In genomic region chr10:119251315-119251708, GRCh38 we compare ENCODE assay signal across 12 cellular contexts. TPM values are rescaled to one million over a fixed set of nuclear protein-coding genes. Genes with fewer than 3 reads are reported as not detected.
DNase-seq lines count a peak whose midpoint lies in the region; ATAC-seq and TF ChIP-seq lines count a peak whose summit lies in the region.
"Had no signal": no experiment of that assay in that cellular context is flagged by ENCODE, and none has a peak within 500 bp of the region (broad histone marks: within the 10 kb centered on the region; RNA-seq: fewer than 3 reads in every experiment).

No MANE protein-coding gene starts in this region.

- H3K9me3 Mint-ChIP-seq in HFFc6 (no peaks in the 10 kb centered on the region), brain (peaks cover 0 to 2% (median 0%) of the 10 kb centered on the region in 5 experiments)
- H3K9me3 Mint-ChIP-seq: immature natural killer cell had no signal

- TF ChIP-seq POLR2A in right lobe of liver (IDR thresholded peaks at IDR 0.05), result no peak

- H3K27ac ChIP-seq in right lobe of liver (peak overlapping the region; percentile 37 to 100 (median 97)), thoracic aorta (peak overlapping the region; percentile 92)

- H3K36me3 ChIP-seq in right lobe of liver (no peaks in the 10 kb centered on the region), thoracic aorta (no peaks in the 10 kb centered on the region)

- peaks cover 0 to 34% (median 14%) of the 10 kb centered on the region in 4 donors for H3K4me1 ChIP-seq in right lobe of liver
- H3K4me1 ChIP-seq in thoracic aorta (ENCODE audit: control insufficient read depth in 1 of 2, low read depth in 2 of 2), result peaks cover 60 to 89% of the 10 kb centered on the region in 2 donors

- intact Hi-C loops in right lobe of liver (cut with DNase I), result no loop called here

- H3K27me3 Mint-ChIP-seq in HFFc6 (ENCODE audit: insufficient read depth) (no peaks in the 10 kb centered on the region; the same call in 1 of the 2 replicates), brain (no peaks in the 10 kb centered on the region)

- H3K4me3 ChIP-seq in right lobe of liver, result no peak overlapping the region
- H3K4me3 ChIP-seq in thoracic aorta, result no peak overlapping the region

- H3K27ac Mint-ChIP-seq in HFFc6 (peak overlapping the region; percentile 88), brain (peak overlapping the region in 3 of 5 experiments; percentile 39 to 78 (median 70))

- TF ChIP-seq CTCF in HFFc6 (IDR thresholded peaks at IDR 0.05) (no peak), brain (conservative IDR thresholded peaks at IDR 0.05) (no peak), right lobe of liver (IDR thresholded peaks at IDR 0.05) (no peak), thoracic aorta (IDR thresholded peaks at IDR 0.05) (no peak)

- H3K9me3 ChIP-seq in right lobe of liver (no peaks in the 10 kb centered on the region), thoracic aorta (no peaks in the 10 kb centered on the region)

- 65% methylated on average over 7 of the region's 7 CpGs for WGBS in right lobe of liver (ENCODE audit: insufficient coverage, low coverage, low lambda C conversion rate, missing lambda C conversion rate)

- no peaks in the 10 kb centered on the region for H3K36me3 Mint-ChIP-seq in HFFc6 (ENCODE audit: low read depth)
- H3K36me3 Mint-ChIP-seq in brain, result no peaks in the 10 kb centered on the region

- no peaks in the 10 kb centered on the region for H3K27me3 ChIP-seq in right lobe of liver
- no peaks in the 10 kb centered on the region for H3K27me3 ChIP-seq in thoracic aorta (replicated peaks; ENCODE audit: insufficient read depth)

- DNase-seq in HFFc6 (peak; percentile 55), right lobe of liver (no peak), thoracic aorta (ENCODE audit: low spot score) (no peak), NCI-H1694 (lab: John Stamatoyannopoulos, UW) (no peak)
- DNase-seq: activated CD8-positive, alpha-beta memory T cell treated with anti-CD3 and anti-CD28 coated beads, Interleukin-2, amount 50 U/mL, for 48 hours; cortex of kidney; immature natural killer cell; NCI-H524 treated with DMSO at 0.1 percent for 48 hours had no signal

- H3K4me1 Mint-ChIP-seq in HFFc6 (ENCODE audit: low read depth) (peaks cover 80% of the 10 kb centered on the region), brain (peaks cover 58% of the 10 kb centered on the region)

- ATAC-seq in right lobe of liver (no peak), thoracic aorta (ENCODE audit: insufficient number of reproducible peaks, low FRiP score, low read depth) (no peak), HG03280 (IDR thresholded peaks at IDR 0.05; ENCODE audit: unreplicated experiment) (no peak), GM21515 (IDR thresholded peaks at IDR 0.05; ENCODE audit: unreplicated experiment) (no peak), HG03565 (IDR thresholded peaks at IDR 0.05; ENCODE audit: unreplicated experiment) (no peak)

- peak overlapping the region; percentile 76 for H3K4me3 Mint-ChIP-seq in HFFc6
- no peak overlapping the region for H3K4me3 Mint-ChIP-seq in brain
- H3K4me3 Mint-ChIP-seq: immature natural killer cell had no signal

RNA-seq across cellular contexts. Expression of gene GRK5, which starts 43.9 kb away (rescaled TPM):
- total RNA-seq in HFFc6 (2021; fragmentation: NEBNext Ultra II Directional; extraction: Animal tissue kit (Norgen Biotek cat#: 25700)), result 10 to 100 TPM in 4 of 6 experiments, 1 to 10 TPM in 2; 9.7 to 16.8 (median 15.9) TPM
- polyA plus RNA-seq in brain (ENCODE audit: insufficient read depth, low read depth, low replicate concordance), result 5.4 TPM
- total RNA-seq in right lobe of liver, result 10 to 100 TPM in 1 of 6 experiments, 1 to 10 TPM in 5; 5.9 to 11.5 (median 7.9) TPM
- 10 to 100 TPM; 85.3 to 90.2 TPM for total RNA-seq in thoracic aorta

Comparison
In these comparisons a context has a peak if more than half of its experiments do, and no peak if none do; other contexts are left out.
1. RNA of gene GRK5, which starts 43.9 kb away (total RNA-seq): 85.3 to 90.2 TPM in thoracic aorta; 9.7 to 16.8 TPM in HFFc6 and 5.9 to 11.5 TPM in right lobe of liver; every median in the first group is over 4 times any median in the second.